Comparison of ENCODE assay signal across 15 cellular contexts in genomic region chr20:62777528-62777830, GRCh38. TPM values are rescaled to one million over a fixed set of nuclear protein-coding genes. Genes with fewer than 3 reads are reported as not detected.
A peak's percentile ranks its signal among the peaks of the same experiment; 100 is the strongest.
DNase-seq lines count a peak whose midpoint lies in the region; ATAC-seq and TF ChIP-seq lines count a peak whose summit lies in the region.
"Had no signal": no experiment of that assay in that cellular context is flagged by ENCODE, and none has a peak within 500 bp of the region (broad histone marks: within the 10 kb centered on the region; RNA-seq: fewer than 3 reads in every experiment).

No MANE protein-coding gene starts in this region.

- H3K9me3 ChIP-seq in HEK293 (ENCODE audit: control insufficient read depth, insufficient read depth, low read depth, low read length) = no peaks in the 10 kb centered on the region
- no peaks in the 10 kb centered on the region for H3K9me3 ChIP-seq in right atrium auricular region
- H3K9me3 ChIP-seq: esophagus muscularis mucosa, sigmoid colon had no signal

- no peaks in the 10 kb centered on the region for H3K27me3 ChIP-seq in right atrium auricular region
- H3K27me3 ChIP-seq: sigmoid colon had no signal

- TF ChIP-seq CTCF in HEK293 (tag by site-specific recombination; IDR thresholded peaks at IDR 0.05) = no peak
- no peak for TF ChIP-seq CTCF in activated CD8-positive, alpha-beta T cell treated with anti-CD3 and anti-CD28 coated beads for 36 hours (IDR thresholded peaks at IDR 0.05)
- no peak for TF ChIP-seq CTCF in right atrium auricular region (IDR thresholded peaks at IDR 0.05)

- H3K27ac Mint-ChIP-seq in activated CD8-positive, alpha-beta T cell treated with anti-CD3 and anti-CD28 coated beads for 36 hours = peak overlapping the region; percentile 95
- H3K27ac Mint-ChIP-seq in naive thymus-derived CD8-positive, alpha-beta T cell = peak overlapping the region in 9 of 10 donors; percentile 65 to 96 (median 94)

- intact Hi-C loops in activated CD8-positive, alpha-beta T cell treated with anti-CD3 and anti-CD28 coated beads for 36 hours (cut with micrococcal nuclease) = no loop called here

- H3K27me3 Mint-ChIP-seq in activated CD8-positive, alpha-beta T cell treated with anti-CD3 and anti-CD28 coated beads for 36 hours = no peaks in the 10 kb centered on the region
- no peaks in the 10 kb centered on the region for H3K27me3 Mint-ChIP-seq in naive thymus-derived CD8-positive, alpha-beta T cell

- peaks cover 40% of the 10 kb centered on the region for H3K4me1 Mint-ChIP-seq in activated CD8-positive, alpha-beta T cell treated with anti-CD3 and anti-CD28 coated beads for 36 hours (ENCODE audit: low read depth)
- H3K4me1 Mint-ChIP-seq in naive thymus-derived CD8-positive, alpha-beta T cell = peaks cover 23 to 59% (median 51%) of the 10 kb centered on the region in 4 donors

- H3K36me3 ChIP-seq in HEK293 (ENCODE audit: control insufficient read depth in 2 of 2, insufficient read depth in 1 of 2, low read length in 2 of 2) (no peaks in the 10 kb centered on the region), right atrium auricular region (no peaks in the 10 kb centered on the region)
- H3K36me3 ChIP-seq: esophagus muscularis mucosa, sigmoid colon had no signal

- DNase-seq in DMS 273 (lab: John Stamatoyannopoulos, UW; ENCODE audit: unreplicated experiment) = peak; percentile 54
- DNase-seq in DMS 273 treated with DMSO at 0.1 percent for 48 hours (lab: John Stamatoyannopoulos, UW) = no peak
- DNase-seq in activated CD8-positive, alpha-beta T cell treated with anti-CD3 and anti-CD28 coated beads for 36 hours = no peak
- peak in 1 of 10 donors; percentile 27 for DNase-seq in naive thymus-derived CD8-positive, alpha-beta T cell
- no peak for DNase-seq in DMS153 treated with DMSO at 0.1 percent for 48 hours (lab: John Stamatoyannopoulos, UW; ENCODE audit: unreplicated experiment)
- no peak for DNase-seq in right atrium auricular region (ENCODE audit: low spot score)
- no peak for DNase-seq in NCI-H146 (lab: John Stamatoyannopoulos, UW)
- DNase-seq: amygdala, left ventricle myocardium superior, sigmoid colon had no signal

- 0 out of 2 replicates have a peak, but pooled peaks cover 3% of the 10 kb centered on the region for H3K4me1 ChIP-seq in HEK293 (ENCODE audit: control insufficient read depth, insufficient read depth, low read length)
- H3K4me1 ChIP-seq in right atrium auricular region = no peaks in the 10 kb centered on the region

- no peaks in the 10 kb centered on the region for H3K36me3 Mint-ChIP-seq in activated CD8-positive, alpha-beta T cell treated with anti-CD3 and anti-CD28 coated beads for 36 hours (ENCODE audit: low read depth)
- H3K36me3 Mint-ChIP-seq in naive thymus-derived CD8-positive, alpha-beta T cell = no peaks in the 10 kb centered on the region

- no peak for ATAC-seq in activated CD8-positive, alpha-beta T cell treated with anti-CD3 and anti-CD28 coated beads for 36 hours
- ATAC-seq in naive thymus-derived CD8-positive, alpha-beta T cell = peak; percentile 7 to 8

- H3K4me3 ChIP-seq in HEK293 (ENCODE audit: low read depth, low read length) = no peak overlapping the region
- H3K4me3 ChIP-seq in right atrium auricular region = no peak overlapping the region
- H3K4me3 ChIP-seq: coronary artery, esophagus muscularis mucosa, sigmoid colon had no signal

- H3K27ac ChIP-seq in HEK293 (ENCODE audit: extremely low read depth, low read depth, low read length) (no peak overlapping the region), right atrium auricular region (no peak overlapping the region)
- H3K27ac ChIP-seq: 22Rv1, coronary artery, esophagus muscularis mucosa, sigmoid colon had no signal

- CTCF ChIA-PET in HEK293 (lab: Yijun Ruan, JAX) = no interaction called here
- CTCF ChIA-PET in activated CD8-positive, alpha-beta T cell treated with anti-CD3 and anti-CD28 coated beads for 36 hours (lab: Charles Lee) = no interaction called here

- no peak overlapping the region for H3K4me3 Mint-ChIP-seq in activated CD8-positive, alpha-beta T cell treated with anti-CD3 and anti-CD28 coated beads for 36 hours
- peak overlapping the region in 5 of 10 donors; percentile 26 to 85 (median 68) for H3K4me3 Mint-ChIP-seq in naive thymus-derived CD8-positive, alpha-beta T cell
- H3K4me3 Mint-ChIP-seq: neural crest cell had no signal

- POLR2A ChIA-PET in HEK293 (lab: Yijun Ruan, JAX) = no interaction called here
- POLR2A ChIA-PET in activated CD8-positive, alpha-beta T cell treated with anti-CD3 and anti-CD28 coated beads for 36 hours (lab: Charles Lee) = no interaction called here
- POLR2A ChIA-PET in naive thymus-derived CD8-positive, alpha-beta T cell (lab: Charles Lee) = no interaction called here

- H3K9me3 Mint-ChIP-seq in activated CD8-positive, alpha-beta T cell treated with anti-CD3 and anti-CD28 coated beads for 36 hours = no peaks in the 10 kb centered on the region
- H3K9me3 Mint-ChIP-seq in naive thymus-derived CD8-positive, alpha-beta T cell = no peaks in the 10 kb centered on the region
- H3K9me3 Mint-ChIP-seq: neural crest cell had no signal

TF ChIP-seq in HEK293, 187 proteins besides CTCF, POLR2A, EP300 and RAD21:
- TF ChIP-seq SETDB1 (IDR thresholded peaks at IDR 0.05; ENCODE audit: insufficient read length, low read length) = no peak
- TF ChIP-seq HIC1 (tag by site-specific recombination; IDR thresholded peaks at IDR 0.05) = 0 out of 2 replicates have a peak, but pooled peaks have one; percentile 40

RNA-seq across cellular contexts. Expression of gene MRGBP, which starts 18.8 kb away (rescaled TPM):
- total RNA-seq in activated CD8-positive, alpha-beta T cell treated with anti-CD3 and anti-CD28 coated beads for 36 hours = 10 to 100 TPM; 18.5 to 18.9 TPM
- 10 to 100 TPM; 13.6 to 14.2 TPM for total RNA-seq in naive thymus-derived CD8-positive, alpha-beta T cell
- polyA plus RNA-seq in naive thymus-derived CD8-positive, alpha-beta T cell = 10 to 100 TPM in 1 of 3 donors, 1 to 10 TPM in 2; 7.4 to 10.2 (median 9.0) TPM
- 10 to 100 TPM in 1 of 2 donors, 1 to 10 TPM in 1; 8.4 to 11.1 TPM for total RNA-seq in right atrium auricular region

RNA-seq across cellular contexts. Expression of gene OGFR, which starts 27.2 kb away (rescaled TPM):
- 10 to 100 TPM; 53.6 to 55.2 TPM for total RNA-seq in activated CD8-positive, alpha-beta T cell treated with anti-CD3 and anti-CD28 coated beads for 36 hours
- total RNA-seq in naive thymus-derived CD8-positive, alpha-beta T cell = 10 to 100 TPM; 77.1 to 79.9 TPM
- 10 to 100 TPM; 26.5 to 58.2 (median 40.1) TPM for polyA plus RNA-seq in naive thymus-derived CD8-positive, alpha-beta T cell
- total RNA-seq in right atrium auricular region = 10 to 100 TPM; 17.3 to 31.2 TPM

RNA-seq across cellular contexts. Expression of gene COL9A3, which starts 39.4 kb away (rescaled TPM):
- total RNA-seq in activated CD8-positive, alpha-beta T cell treated with anti-CD3 and anti-CD28 coated beads for 36 hours = not detected
- total RNA-seq in naive thymus-derived CD8-positive, alpha-beta T cell = 1 to 10 TPM; 1.2 to 2.2 TPM
- polyA plus RNA-seq in naive thymus-derived CD8-positive, alpha-beta T cell = under 1 TPM in 1 of 3 donors, not detected in 2; 0.15 TPM
- 1 to 10 TPM; 4.2 to 5.7 TPM for total RNA-seq in right atrium auricular region
